ENCODE assay signal across 29 cellular contexts in genomic region chr15:91225728-91226127, GRCh38.
"Had no signal": no experiment of that assay in that cellular context is flagged by ENCODE, and none has a peak within 500 bp of the region (broad histone marks: within the 10 kb centered on the region; RNA-seq: fewer than 3 reads in every experiment).

No MANE protein-coding gene starts in this region.

- H3K27ac ChIP-seq: ascending aorta, cardiac muscle cell, VCaP had no signal

- H3K4me3 ChIP-seq: ascending aorta, cardiac muscle cell had no signal

- H3K9me3 ChIP-seq: ascending aorta had no signal

- DNase-seq: activated B cell treated with CpG ODN at 0.5 μM for 24 hours; activated CD4-positive, alpha-beta memory T cell treated with anti-CD3 and anti-CD28 coated beads, Interleukin-2, amount 10 ng/mL, durations not matched to agents 7 days and 5 days; activated CD4-positive, alpha-beta T cell treated with anti-CD3 and anti-CD28 coated beads for 1 hour; activated CD4-positive, alpha-beta T cell treated with anti-CD3 and anti-CD28 coated beads for 36 hours; activated CD4-positive, alpha-beta T cell treated with anti-CD3 and anti-CD28 coated beads for 48 hours; activated CD4-positive, alpha-beta T cell treated with anti-CD3 and anti-CD28 coated beads, Interleukin-2, amount 10 ng/mL, durations not matched to agents 7 days and 5 days; activated CD4-positive, alpha-beta T cell treated with anti-CD3 and anti-CD28 coated beads, Interleukin-2, amount 50 U/mL, for 48 hours; activated CD8-positive, alpha-beta memory T cell treated with anti-CD3 and anti-CD28 coated beads for 24 hours; activated CD8-positive, alpha-beta memory T cell treated with anti-CD3 and anti-CD28 coated beads, Interleukin-2, amount 10 ng/mL, durations not matched to agents 7 days and 5 days; activated CD8-positive, alpha-beta memory T cell treated with anti-CD3 and anti-CD28 coated beads, Interleukin-2, amount 50 U/mL, for 48 hours; activated CD8-positive, alpha-beta T cell treated with anti-CD3 and anti-CD28 coated beads, Interleukin-2, amount 10 ng/mL, durations not matched to agents 7 days and 5 days; activated effector memory CD4-positive, alpha-beta T cell treated with Interleukin-2 at 50 U/mL for 16 hours; activated gamma-delta T cell; activated naive CD4-positive, alpha-beta T cell treated with anti-CD3 and anti-CD28 coated beads, Interleukin-2, amount 10 ng/mL, durations not matched to agents 7 days and 5 days; activated naive CD4-positive, alpha-beta T cell treated with Interleukin-2 at 50 U/mL for 16 hours; activated naive CD8-positive, alpha-beta T cell treated with anti-CD3 and anti-CD28 coated beads, Interleukin-2, amount 10 ng/mL, durations not matched to agents 7 days and 5 days; activated naive CD8-positive, alpha-beta T cell treated with anti-CD3 and anti-CD28 coated beads, Interleukin-2, amount 50 U/mL, for 24 hours; activated T-cell treated with anti-CD3 and anti-CD28 coated beads, Interleukin-2, amount 50 U/mL, for 24 hours; activated T-cell treated with anti-CD3 and anti-CD28 coated beads, Interleukin-2, amount 50 U/mL, for 48 hours; amygdala; anterior cingulate cortex; central memory CD4-positive, alpha-beta T cell; T-helper 1 cell; T-helper 2 cell; T-helper 9 cell had no signal

- ATAC-seq: activated CD4-positive, alpha-beta T cell treated with anti-CD3 and anti-CD28 coated beads for 36 hours; activated CD4-positive, CD25-positive, alpha-beta regulatory T cell treated with anti-CD3 and anti-CD28 coated beads, Interleukin-2, amount 50 U/mL, for 24 hours; activated CD8-positive, alpha-beta memory T cell treated with anti-CD3 and anti-CD28 coated beads, Interleukin-2, amount 10 ng/mL, durations not matched to agents 7 days and 5 days; activated CD8-positive, alpha-beta T cell treated with anti-CD3 and anti-CD28 coated beads, Interleukin-2, amount 10 ng/mL, durations not matched to agents 7 days and 5 days; activated naive CD8-positive, alpha-beta T cell treated with anti-CD3 and anti-CD28 coated beads, Interleukin-2, amount 50 U/mL, for 24 hours had no signal

- H3K36me3 ChIP-seq: ascending aorta, cardiac muscle cell had no signal

- H3K4me1 ChIP-seq: ascending aorta had no signal

- H3K27me3 ChIP-seq: ascending aorta, cardiac muscle cell had no signal
